28 cellular contexts compared by ENCODE assay signal in genomic region chr22:47055073-47055355, GRCh38.
"Had no signal": no experiment of that assay in that cellular context is flagged by ENCODE, and none has a peak within 500 bp of the region (broad histone marks: within the 10 kb centered on the region; RNA-seq: fewer than 3 reads in every experiment).

No MANE protein-coding gene starts in this region.

- H3K36me3 Mint-ChIP-seq: activated naive CD4-positive, alpha-beta T cell treated with anti-CD3 and anti-CD28 coated beads, Interleukin-2, amount 50 U/mL, for 72 hours had no signal

- H3K4me1 ChIP-seq: adrenal gland, body of pancreas, gastrocnemius medialis, parathyroid adenoma, psoas muscle, suprapubic skin, tibial artery had no signal

- DNase-seq: activated CD4-positive, alpha-beta memory T cell treated with anti-CD3 and anti-CD28 coated beads, Interleukin-2, amount 10 ng/mL, durations not matched to agents 7 days and 5 days; activated CD4-positive, alpha-beta T cell treated with anti-CD3 and anti-CD28 coated beads for 1 hour; activated CD4-positive, alpha-beta T cell treated with anti-CD3 and anti-CD28 coated beads, Interleukin-2, amount 10 ng/mL, durations not matched to agents 7 days and 5 days; activated gamma-delta T cell treated with Interleukin-2 at 50 U/mL for 16 hours; activated T-cell treated with anti-CD3 and anti-CD28 coated beads, Interleukin-2, amount 50 U/mL, for 4 hours; adrenal gland; body of pancreas; cerebellar nuclear complex; dorsolateral prefrontal cortex; effector memory CD4-positive, alpha-beta T cell; erythroblast; gastrocnemius medialis; hippocampal formation; left colon; naive thymus-derived CD4-positive, alpha-beta T cell; stimulated activated CD4-positive, alpha-beta T cell treated with anti-CD3 and anti-CD28 coated beads, Interleukin-15, amount 100 ng/mL, for 24 hours; stimulated activated CD4-positive, alpha-beta T cell treated with anti-CD3 and anti-CD28 coated beads, Interleukin-2, amount 100 ng/mL, for 24 hours; stimulated activated naive CD4-positive, alpha-beta T cell; T-helper 9 cell; tibial artery had no signal

- H3K4me3 Mint-ChIP-seq: activated CD4-positive, alpha-beta memory T cell treated with anti-CD3 and anti-CD28 coated beads, Interleukin-2, amount 10 ng/mL, durations not matched to agents 7 days and 5 days; activated CD4-positive, alpha-beta T cell treated with anti-CD3 and anti-CD28 coated beads, Interleukin-2, amount 10 ng/mL, durations not matched to agents 7 days and 5 days; activated T-cell treated with anti-CD3 and anti-CD28 coated beads, Interleukin-2, amount 50 U/mL, for 4 hours; activated T-helper 17 cell treated with anti-CD3 and anti-CD28 coated beads, Interleukin-2, amount 50 U/mL, for 72 hours; T-helper 1 cell treated with Interleukin-12 subunit alpha and Interleukin-12 subunit beta and Interleukin-4 antibody, amounts not matched to agents 30 μg/mL and 1 μg/mL, for 36 hours had no signal

- H2AFZ ChIP-seq: parathyroid adenoma had no signal

- H3K9ac ChIP-seq: parathyroid adenoma had no signal

- H3K27ac ChIP-seq: adrenal gland, body of pancreas, coronary artery, dorsolateral prefrontal cortex, gastrocnemius medialis, parathyroid adenoma, psoas muscle, suprapubic skin, tibial artery had no signal

- ATAC-seq: activated naive CD4-positive, alpha-beta T cell treated with anti-CD3 and anti-CD28 coated beads, Interleukin-2, amount 50 U/mL, for 72 hours; activated T-cell treated with anti-CD3 and anti-CD28 coated beads, Interleukin-2, amount 50 U/mL, for 4 hours; activated T-helper 17 cell treated with anti-CD3 and anti-CD28 coated beads, Interleukin-2, amount 50 U/mL, for 72 hours; body of pancreas; gastrocnemius medialis; left colon; naive thymus-derived CD4-positive, alpha-beta T cell; psoas muscle had no signal

- H3K27ac Mint-ChIP-seq: activated CD4-positive, alpha-beta memory T cell treated with anti-CD3 and anti-CD28 coated beads, Interleukin-2, amount 10 ng/mL, durations not matched to agents 7 days and 5 days; activated CD4-positive, alpha-beta T cell treated with anti-CD3 and anti-CD28 coated beads, Interleukin-2, amount 10 ng/mL, durations not matched to agents 7 days and 5 days; activated T-helper 17 cell treated with anti-CD3 and anti-CD28 coated beads, Interleukin-2, amount 50 U/mL, for 72 hours; T-helper 1 cell treated with Interleukin-12 subunit alpha and Interleukin-12 subunit beta and Interleukin-4 antibody, amounts not matched to agents 30 μg/mL and 1 μg/mL, for 36 hours had no signal

- H3K4me2 ChIP-seq: smooth muscle cell had no signal

- H3K9me3 ChIP-seq: adrenal gland, body of pancreas, gastrocnemius medialis, psoas muscle, suprapubic skin, tibial artery had no signal

- H3K36me3 ChIP-seq: adrenal gland, gastrocnemius medialis had no signal

- H3K27me3 Mint-ChIP-seq: activated CD4-positive, alpha-beta memory T cell treated with anti-CD3 and anti-CD28 coated beads, Interleukin-2, amount 10 ng/mL, durations not matched to agents 7 days and 5 days; activated CD4-positive, alpha-beta T cell treated with anti-CD3 and anti-CD28 coated beads, Interleukin-2, amount 10 ng/mL, durations not matched to agents 7 days and 5 days; activated T-helper 17 cell treated with anti-CD3 and anti-CD28 coated beads, Interleukin-2, amount 50 U/mL, for 72 hours; naive thymus-derived CD4-positive, alpha-beta T cell had no signal

- H3K4me3 ChIP-seq: adrenal gland, body of pancreas, coronary artery, dorsolateral prefrontal cortex, gastrocnemius medialis, psoas muscle, smooth muscle cell, suprapubic skin, tibial artery had no signal

- H3K79me2 ChIP-seq: parathyroid adenoma had no signal

- H3K27me3 ChIP-seq: adrenal gland, body of pancreas, dorsolateral prefrontal cortex, gastrocnemius medialis, suprapubic skin, tibial artery had no signal

- H3K9me3 Mint-ChIP-seq: activated CD4-positive, alpha-beta memory T cell treated with anti-CD3 and anti-CD28 coated beads, Interleukin-2, amount 10 ng/mL, durations not matched to agents 7 days and 5 days; activated CD4-positive, alpha-beta T cell treated with anti-CD3 and anti-CD28 coated beads, Interleukin-2, amount 10 ng/mL, durations not matched to agents 7 days and 5 days; activated naive CD4-positive, alpha-beta T cell treated with anti-CD3 and anti-CD28 coated beads, Interleukin-2, amount 50 U/mL, for 72 hours; activated T-cell treated with anti-CD3 and anti-CD28 coated beads, Interleukin-2, amount 50 U/mL, for 4 hours; activated T-helper 17 cell treated with anti-CD3 and anti-CD28 coated beads, Interleukin-2, amount 50 U/mL, for 72 hours; naive thymus-derived CD4-positive, alpha-beta T cell; T-helper 1 cell treated with Interleukin-12 subunit alpha and Interleukin-12 subunit beta and Interleukin-4 antibody, amounts not matched to agents 30 μg/mL and 1 μg/mL, for 36 hours had no signal
